ENCODE assay signal across 6 cellular contexts in genomic region chrX:21911481-21911880, GRCh38.
"Had no signal": no experiment of that assay in that cellular context is flagged by ENCODE, and none has a peak within 500 bp of the region (broad histone marks: within the 10 kb centered on the region; RNA-seq: fewer than 3 reads in every experiment).

No MANE protein-coding gene starts in this region.

- ATAC-seq: HepG2 had no signal

- H3K27ac ChIP-seq: HL-60, KMS-11 had no signal

- DNase-seq: IMR-90, KBM-7, KG1 had no signal

- H3K4me2 ChIP-seq: KMS-11 had no signal

- H3K9ac ChIP-seq: KMS-11 had no signal

- FAIRE-seq: HepG2 had no signal
